19 cellular contexts compared by ENCODE assay signal in genomic region chr6:31149827-31150447, GRCh38. TPM values are rescaled to one million over a fixed set of nuclear protein-coding genes. Genes with fewer than 3 reads are reported as not detected.
DNase-seq lines count a peak whose midpoint lies in the region; ATAC-seq and TF ChIP-seq lines count a peak whose summit lies in the region.
"Had no signal": no experiment of that assay in that cellular context is flagged by ENCODE, and none has a peak within 500 bp of the region (broad histone marks: within the 10 kb centered on the region; RNA-seq: fewer than 3 reads in every experiment).

No MANE protein-coding gene starts in this region.

- no peaks in the 10 kb centered on the region for H4K20me1 ChIP-seq in Loucy (ENCODE audit: insufficient read depth, low read length, poor library complexity, severe bottlenecking)

- TF ChIP-seq CTCF in HEK293 (tag by site-specific recombination; IDR thresholded peaks at IDR 0.05) (no peak), Loucy (conservative IDR thresholded peaks at IDR 0.05; ENCODE audit: low read length) (no peak)

- no peak overlapping the region for H3K4me3 Mint-ChIP-seq in stimulated activated effector memory CD8-positive, alpha-beta T cell treated with anti-CD3 and anti-CD28 coated beads, Interleukin-12 subunit alpha, Interleukin-12 subunit beta, amount 100 ng/mL, for 72 hours
- H3K4me3 Mint-ChIP-seq: CD14-positive monocyte; CD8-positive, alpha-beta T cell had no signal

- no peaks in the 10 kb centered on the region for H3F3A ChIP-seq in Loucy (ENCODE audit: low read depth)

- POLR2A ChIA-PET in HEK293 (lab: Yijun Ruan, JAX): no interaction called here

- H3K27ac Mint-ChIP-seq in stimulated activated effector memory CD8-positive, alpha-beta T cell treated with anti-CD3 and anti-CD28 coated beads, Interleukin-12 subunit alpha, Interleukin-12 subunit beta, amount 100 ng/mL, for 72 hours: peak overlapping the region; percentile 70
- H3K27ac Mint-ChIP-seq: CD8-positive, alpha-beta T cell had no signal

- H3K9me3 Mint-ChIP-seq in stimulated activated effector memory CD8-positive, alpha-beta T cell treated with anti-CD3 and anti-CD28 coated beads, Interleukin-12 subunit alpha, Interleukin-12 subunit beta, amount 100 ng/mL, for 72 hours: no peaks in the 10 kb centered on the region
- H3K9me3 Mint-ChIP-seq: CD14-positive monocyte; CD8-positive, alpha-beta T cell had no signal

- no peak overlapping the region for H3K4me2 ChIP-seq in Loucy (ENCODE audit: low read depth, low read length, poor library complexity, severe bottlenecking)
- H3K4me2 ChIP-seq: A549 had no signal

- H3K79me2 ChIP-seq in Loucy (ENCODE audit: insufficient read depth, low read length): no peaks in the 10 kb centered on the region

- CTCF ChIA-PET in HEK293 (lab: Yijun Ruan, JAX): interaction anchor here (0.6 to 2.0 kb wide), 3 partner anchors 47 to 1670 kb away, joined by 4 to 6 read pairs (median 4); no protein-coding TSS in a partner anchor

- no peaks in the 10 kb centered on the region for H3K4me1 Mint-ChIP-seq in stimulated activated effector memory CD8-positive, alpha-beta T cell treated with anti-CD3 and anti-CD28 coated beads, Interleukin-12 subunit alpha, Interleukin-12 subunit beta, amount 100 ng/mL, for 72 hours
- H3K4me1 Mint-ChIP-seq: CD14-positive monocyte had no signal

- H3K4me1 ChIP-seq in HEK293 (ENCODE audit: control insufficient read depth, insufficient read depth, low read length) (no peaks in the 10 kb centered on the region), Loucy (ENCODE audit: insufficient read depth, low read length, poor library complexity, severe bottlenecking) (no peaks in the 10 kb centered on the region)
- H3K4me1 ChIP-seq: A549, BE2C had no signal

- H3K9me2 ChIP-seq in Loucy (replicated peaks; ENCODE audit: low read depth, low read length): no peaks in the 10 kb centered on the region

- peaks cover 15 to 68% of the 10 kb centered on the region in 2 experiments; a peak in 2 of 3 replicates for H3K36me3 ChIP-seq in HEK293 (ENCODE audit: control insufficient read depth in 2 of 2, insufficient read depth in 1 of 2, low read length in 2 of 2)
- no peaks in the 10 kb centered on the region for H3K36me3 ChIP-seq in Loucy (ENCODE audit: insufficient read depth, low read length)
- H3K36me3 ChIP-seq: BE2C had no signal

- no peak for TF ChIP-seq POLR2A in erythroblast (IDR thresholded peaks at IDR 0.05; ENCODE audit: low read length)

- H3K4me3 ChIP-seq in HEK293 (ENCODE audit: low read depth, low read length) (no peak overlapping the region), Loucy (ENCODE audit: low read length, poor library complexity, severe bottlenecking) (no peak overlapping the region)
- H3K4me3 ChIP-seq: A549 had no signal

- DNase-seq in left lobe of liver (ENCODE audit: low spot score) (peak; percentile 75), erythroblast (lab: John Stamatoyannopoulos, UW) (no peak)
- DNase-seq in stimulated activated effector memory CD8-positive, alpha-beta T cell treated with anti-CD3 and anti-CD28 coated beads, Interleukin-12 subunit alpha, Interleukin-12 subunit beta, amount 100 ng/mL, for 72 hours (ENCODE audit: low spot score in 2 of 2): no peak
- no peak for DNase-seq in stimulated activated CD4-positive, alpha-beta T cell treated with anti-CD3 and anti-CD28 coated beads, Interleukin-4, amount 100 ng/mL, for 1 hour
- DNase-seq: BE2C; CD8-positive, alpha-beta T cell; COR-L47; DMS153; DMS79 treated with DMSO at 0.1 percent for 48 hours; EL; HCEC 1CT; IMR-90 had no signal

- H3K36me3 Mint-ChIP-seq in stimulated activated effector memory CD8-positive, alpha-beta T cell treated with anti-CD3 and anti-CD28 coated beads, Interleukin-12 subunit alpha, Interleukin-12 subunit beta, amount 100 ng/mL, for 72 hours: peaks cover 19% of the 10 kb centered on the region

- H3K9me3 ChIP-seq in HEK293 (ENCODE audit: control insufficient read depth, insufficient read depth, low read depth, low read length) (no peaks in the 10 kb centered on the region), Loucy (ENCODE audit: insufficient read depth, low read depth, low read length) (no peaks in the 10 kb centered on the region)
- H3K9me3 ChIP-seq: A549, BE2C had no signal

- H2AFZ ChIP-seq in Loucy (ENCODE audit: low read length): no peak overlapping the region

- peak overlapping the region; percentile 10 for H3K9ac ChIP-seq in Loucy (ENCODE audit: low read depth, low read length, poor library complexity, severe bottlenecking)

- H3K27me3 ChIP-seq in Loucy (ENCODE audit: insufficient read depth, low read length, poor library complexity, severe bottlenecking): no peaks in the 10 kb centered on the region
- H3K27me3 ChIP-seq: BE2C had no signal

- ATAC-seq in left lobe of liver (peak; percentile 91), GM18873 (IDR thresholded peaks at IDR 0.05; ENCODE audit: low FRiP score, unreplicated experiment) (no peak)
- ATAC-seq in stimulated activated effector memory CD8-positive, alpha-beta T cell treated with anti-CD3 and anti-CD28 coated beads, Interleukin-12 subunit alpha, Interleukin-12 subunit beta, amount 100 ng/mL, for 72 hours: no peak
- ATAC-seq: A549; CD8-positive, alpha-beta T cell had no signal

- no peak overlapping the region for H3K27ac ChIP-seq in HEK293 (ENCODE audit: extremely low read depth, low read depth, low read length)
- H3K27ac ChIP-seq: A549, HL-60 had no signal

TF ChIP-seq in HEK293, 187 proteins besides CTCF, POLR2A, EP300 and RAD21:
- TF ChIP-seq ZBTB21 (tag by site-specific recombination; IDR thresholded peaks at IDR 0.05) (no peak), EGR2 (tag by site-specific recombination; IDR thresholded peaks at IDR 0.05; ENCODE audit: low read depth) (peak; percentile 72), ZFHX2 (tag by site-specific recombination; conservative IDR thresholded peaks at IDR 0.05) (peak; percentile 54)

RNA-seq across cellular contexts. Expression of gene CCHCR1, which starts 7.7 kb away (rescaled TPM):
- 9.6 TPM for total RNA-seq in left lobe of liver

RNA-seq across cellular contexts. Expression of gene TCF19, which starts 8.5 kb away (rescaled TPM):
- total RNA-seq in left lobe of liver: 0.45 TPM

RNA-seq across cellular contexts. Expression of gene PSORS1C2, which starts 11.1 kb away (rescaled TPM):
- total RNA-seq in left lobe of liver: not detected
- total RNA-seq: CD8-positive, alpha-beta T cell; H4; IMR-90 had no signal

RNA-seq across cellular contexts. Expression of gene POU5F1, which starts 20.5 kb away (rescaled TPM):
- total RNA-seq in left lobe of liver: 5.0 TPM
- total RNA-seq: CD8-positive, alpha-beta T cell; H4; IMR-90 had no signal

RNA-seq across cellular contexts. Expression of gene CDSN, which starts 29.7 kb away (rescaled TPM):
- total RNA-seq in left lobe of liver: not detected
- total RNA-seq: CD8-positive, alpha-beta T cell; H4; IMR-90 had no signal
